In genomic region chr2:154402138-154402714, GRCh38 we compare ENCODE assay signal across 8 cellular contexts.
DNase-seq lines count a peak whose midpoint lies in the region; ATAC-seq and TF ChIP-seq lines count a peak whose summit lies in the region.

No MANE protein-coding gene starts in this region.

- TF ChIP-seq CTCF in cardiac fibroblast (IDR thresholded peaks at IDR 0.05; ENCODE audit: low read depth, low read length): peak; percentile 46

- no peaks in the 10 kb centered on the region for H3K4me1 ChIP-seq in neuronal stem cell (ENCODE audit: control insufficient read depth in 2 of 2, insufficient read depth in 1 of 2, low read depth in 1 of 2, low read length in 2 of 2)

- H3K4me3 ChIP-seq in cardiac fibroblast (replicated peaks in 1 of 2; ENCODE audit: low read depth in 2 of 2, low read length in 2 of 2): no peak overlapping the region
- H3K4me3 ChIP-seq in neuronal stem cell (ENCODE audit: low read length in 2 of 2): no peak overlapping the region

- DNase-seq in Ammon's horn (ENCODE audit: low spot score) (peak; percentile 26), NCI-H2171 (lab: John Stamatoyannopoulos, UW) (peak; percentile 24), cardiac fibroblast (ENCODE audit: low read depth in 2 of 2) (peak; percentile 32 to 39), neuronal stem cell (ENCODE audit: low spot score) (peak; percentile 1), UCSD-AML1 (lab: John Stamatoyannopoulos, UW; ENCODE audit: unreplicated experiment) (no peak), NCI-H2081 treated with DMSO at 0.1 percent for 48 hours (lab: John Stamatoyannopoulos, UW) (no peak)
- no peak for DNase-seq in T-helper 2 cell treated with Interferon-gamma antibody and Interleukin-4, amounts not matched to agents 5 μg/mL and 100 μg/mL, for 36 hours (ENCODE audit: low spot score)

- no peak overlapping the region for H3K4ac ChIP-seq in neuronal stem cell (ENCODE audit: low read length)

- no peak overlapping the region for H4K91ac ChIP-seq in neuronal stem cell (ENCODE audit: low read depth, low read length, poor library complexity)

- no peak overlapping the region for H3K23ac ChIP-seq in neuronal stem cell (ENCODE audit: low read depth, low read length, poor library complexity)

- WGBS in neuronal stem cell (ENCODE audit: extremely low coverage in 2 of 2, insufficient read length in 2 of 2, insufficient replicate concordance in 1 of 2), 2 donors: no CpG with 5 or more reads among the region's 5 CpGs

- H3K79me1 ChIP-seq in neuronal stem cell (ENCODE audit: low read depth, low read length): no peaks in the 10 kb centered on the region

- H3K4me2 ChIP-seq in neuronal stem cell (ENCODE audit: insufficient read depth, low read length, poor library complexity, severe bottlenecking): no peak overlapping the region

- no peak overlapping the region for H3K14ac ChIP-seq in neuronal stem cell (ENCODE audit: low read length)

- no peaks in the 10 kb centered on the region for H3K4me1 Mint-ChIP-seq in T-helper 2 cell treated with Interferon-gamma antibody and Interleukin-4, amounts not matched to agents 5 μg/mL and 100 μg/mL, for 36 hours (ENCODE audit: low read depth)

- H3K36me3 Mint-ChIP-seq in T-helper 2 cell treated with Interferon-gamma antibody and Interleukin-4, amounts not matched to agents 5 μg/mL and 100 μg/mL, for 36 hours (ENCODE audit: low read depth): no peaks in the 10 kb centered on the region

- no peak overlapping the region for H2AFZ ChIP-seq in neuronal stem cell (ENCODE audit: low read length)

- H3K27ac ChIP-seq in neuronal stem cell (replicated peaks; ENCODE audit: low read length): no peak overlapping the region

- no peak overlapping the region for H2AK5ac ChIP-seq in neuronal stem cell (ENCODE audit: low read depth, low read length)

- no peak overlapping the region for H2BK120ac ChIP-seq in neuronal stem cell (ENCODE audit: low read depth, low read length)

- no peak overlapping the region for H3K4me3 Mint-ChIP-seq in T-helper 2 cell treated with Interferon-gamma antibody and Interleukin-4, amounts not matched to agents 5 μg/mL and 100 μg/mL, for 36 hours

- H2BK5ac ChIP-seq in neuronal stem cell (ENCODE audit: low read length): no peak overlapping the region

- no peaks in the 10 kb centered on the region for H3K9me3 Mint-ChIP-seq in T-helper 2 cell treated with Interferon-gamma antibody and Interleukin-4, amounts not matched to agents 5 μg/mL and 100 μg/mL, for 36 hours

- H2BK12ac ChIP-seq in neuronal stem cell (ENCODE audit: low read length): no peak overlapping the region

- H2BK15ac ChIP-seq in neuronal stem cell (ENCODE audit: low read length): no peak overlapping the region

- no peak overlapping the region for H3K9ac ChIP-seq in neuronal stem cell (ENCODE audit: low read depth, low read length, poor library complexity)

- H3K27ac Mint-ChIP-seq in T-helper 2 cell treated with Interferon-gamma antibody and Interleukin-4, amounts not matched to agents 5 μg/mL and 100 μg/mL, for 36 hours: no peak overlapping the region

- no peak overlapping the region for H3K18ac ChIP-seq in neuronal stem cell (ENCODE audit: low read length)

- H3K27me3 ChIP-seq in neuronal stem cell (ENCODE audit: control insufficient read depth in 3 of 3, insufficient read depth in 3 of 3, low read depth in 1 of 3, low read length in 3 of 3): no peaks in the 10 kb centered on the region

- ATAC-seq in GM21360 (IDR thresholded peaks at IDR 0.05; ENCODE audit: unreplicated experiment): peak; percentile 80

- no peak overlapping the region for H4K8ac ChIP-seq in neuronal stem cell (ENCODE audit: low read depth, low read length)

- no peaks in the 10 kb centered on the region for H3K27me3 Mint-ChIP-seq in T-helper 2 cell treated with Interferon-gamma antibody and Interleukin-4, amounts not matched to agents 5 μg/mL and 100 μg/mL, for 36 hours (ENCODE audit: low read depth)

- no peaks in the 10 kb centered on the region for H3K9me3 ChIP-seq in neuronal stem cell (replicated peaks in 1 of 2; ENCODE audit: control insufficient read depth in 2 of 2, insufficient read depth in 1 of 2, low read depth in 1 of 2, low read length in 2 of 2)

- no peaks in the 10 kb centered on the region for H3K36me3 ChIP-seq in neuronal stem cell (replicated peaks in 1 of 2; ENCODE audit: control insufficient read depth in 2 of 2, insufficient read depth in 2 of 2, low read length in 2 of 2)

Comparison
In these comparisons a context has a peak if more than half of its experiments do, and no peak if none do; other contexts are left out.
1. DNase-seq: peak in Ammon's horn (single experiment), NCI-H2171 (single experiment), cardiac fibroblast (2 of 2) and neuronal stem cell (single experiment); none in T-helper 2 cell treated with Interferon-gamma antibody and Interleukin-4, amounts not matched to agents 5 μg/mL and 100 μg/mL, for 36 hours (single experiment), UCSD-AML1 (single experiment) and NCI-H2081 treated with DMSO at 0.1 percent for 48 hours (single experiment).